ENCODE assay signal across 1 cellular context in genomic region chr2:207337234-207338219, GRCh38.
TF ChIP-seq lines count a peak whose summit lies in the region.

No MANE protein-coding gene starts in this region.

TF ChIP-seq in K562, 482 proteins besides CTCF, POLR2A, EP300 and RAD21 (continued from another document):
- TF ChIP-seq ZBTB40 (IDR thresholded peaks at IDR 0.05) = peak; percentile 95
- TF ChIP-seq ZBTB40 (CRISPR knock-in tag; IDR thresholded peaks at IDR 0.05) = peak; percentile 85
- TF ChIP-seq PCBP2 (IDR thresholded peaks at IDR 0.05; ENCODE audit: low read depth, low read length, poor library complexity, severe bottlenecking) = no peak
- peak; percentile 74 to 80; a peak in 3 of 4 replicates for TF ChIP-seq KDM1A (IDR thresholded peaks at IDR 0.05)
- TF ChIP-seq SIN3A (IDR thresholded peaks at IDR 0.05; ENCODE audit: borderline replicate concordance in 2 of 2, control insufficient read depth in 1 of 2, low read depth in 2 of 2, low read length in 2 of 2) = no peak
- TF ChIP-seq KLF6 (CRISPR knock-in tag; IDR thresholded peaks at IDR 0.05; ENCODE audit: borderline replicate concordance) = no peak
TF ChIP-seq in K562: peak in this region for 21.
